ENCODE assay signal across 10 cellular contexts in the genomic region with DNA sequence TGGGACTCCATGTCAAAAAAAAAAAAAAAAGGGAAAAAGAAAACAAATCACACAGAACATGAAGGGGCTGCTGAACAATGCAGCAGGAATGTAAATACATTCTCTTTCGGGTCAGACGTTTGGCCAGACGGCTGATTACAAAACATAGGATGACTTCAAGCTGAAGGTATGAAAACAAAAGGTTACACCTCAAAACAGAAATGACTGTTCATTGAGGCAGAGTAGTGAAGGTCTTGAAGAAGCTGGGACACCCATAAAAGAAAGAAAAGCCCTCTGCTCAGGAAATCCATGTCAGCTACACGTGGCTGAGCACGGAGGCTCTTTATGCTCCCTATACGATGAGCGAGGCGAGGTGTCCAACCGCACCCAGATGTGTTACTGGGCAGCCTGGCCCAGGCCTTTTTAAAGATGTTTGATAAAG. TPM values are rescaled to one million over a fixed set of nuclear protein-coding genes. Genes with fewer than 3 reads are reported as not detected.
DNase-seq lines count a peak whose midpoint lies in the region; ATAC-seq and TF ChIP-seq lines count a peak whose summit lies in the region.
"Had no signal": no experiment of that assay in that cellular context is flagged by ENCODE, and none has a peak within 500 bp of the region (broad histone marks: within the 10 kb centered on the region; RNA-seq: fewer than 3 reads in every experiment).

No MANE protein-coding gene starts in this region.

- H3K9me3 ChIP-seq in HUES48 (ENCODE audit: control insufficient read depth, insufficient read depth, low read length) (no peaks in the 10 kb centered on the region), mammary epithelial cell (replicated peaks; ENCODE audit: insufficient read depth, low read length) (no peaks in the 10 kb centered on the region)

- ATAC-seq in left colon: peak; percentile 28

- CTCF ChIA-PET in mammary epithelial cell (lab: Charles Lee; ENCODE audit: low non-redundant PET): interaction anchor here (0.6 kb wide), 2 partner anchors 71 to 376 kb away, joined by 3 to 5 read pairs; no protein-coding TSS in a partner anchor

- H3K27ac ChIP-seq in HUES48 (ENCODE audit: low read depth, low read length) (peak overlapping the region; percentile 75), mammary epithelial cell (ENCODE audit: insufficient read depth, low read depth, low read length) (peak overlapping the region; percentile 87)

- peaks cover 92% of the 10 kb centered on the region for H3K79me2 ChIP-seq in mammary epithelial cell (ENCODE audit: insufficient read depth, low read length)

- 54% methylated on average over 9 of the region's 9 CpGs for WGBS in mammary epithelial cell (ENCODE audit: low coverage, missing lambda C conversion rate)

- dilution Hi-C loops in mammary epithelial cell (cut with HindIII; ENCODE audit: low sequenced_read_pairs): loop anchor here (5.0 kb wide), 1 partner anchor 55 kb away; no protein-coding TSS in a partner anchor

- DNase-seq in AG08396 (ENCODE audit: low spot score) (peak; percentile 78), mammary epithelial cell (peak; percentile 90), left colon (no peak), SKM-1 (lab: John Stamatoyannopoulos, UW; ENCODE audit: unreplicated experiment) (no peak), NCI-H524 treated with DMSO at 0.1 percent for 48 hours (lab: John Stamatoyannopoulos, UW) (no peak), OCI-M2 (lab: John Stamatoyannopoulos, UW; ENCODE audit: unreplicated experiment) (no peak), DMS79 treated with DMSO at 0.1 percent for 48 hours (lab: John Stamatoyannopoulos, UW) (no peak)
- DNase-seq: COR-L47, posterior cingulate gyrus had no signal

- no TSS peak for BruUV-seq in mammary epithelial cell (replicated peaks; lab: Mats Ljungman, UMichigan)

- H3K4me3 ChIP-seq in HUES48 (ENCODE audit: low read depth, low read length): no peak overlapping the region
- no peak overlapping the region for H3K4me3 ChIP-seq in mammary epithelial cell (replicated peaks in 1 of 3; ENCODE audit: insufficient read depth in 1 of 3, low read depth in 2 of 3, low read length in 3 of 3)

- H3K27me3 ChIP-seq in HUES48 (ENCODE audit: control insufficient read depth, insufficient read depth, low read length): no peaks in the 10 kb centered on the region
- no peaks in the 10 kb centered on the region for H3K27me3 ChIP-seq in mammary epithelial cell (ENCODE audit: insufficient read depth, low read length)

- TF ChIP-seq CTCF in mammary epithelial cell (conservative IDR thresholded peaks at IDR 0.05 in 1 of 2, IDR thresholded peaks at IDR 0.05 in 1 of 2; ENCODE audit: extremely low read depth in 1 of 2, insufficient read depth in 1 of 2, low read depth in 1 of 2, low read length in 2 of 2): no peak

- peaks cover 2% of the 10 kb centered on the region for H4K20me1 ChIP-seq in mammary epithelial cell (ENCODE audit: insufficient read depth, low read length)

- peak overlapping the region; percentile 20 for H3K4me2 ChIP-seq in mammary epithelial cell (ENCODE audit: insufficient read depth, low read depth, low read length)

- H3K4me1 ChIP-seq in HUES48 (ENCODE audit: control insufficient read depth, insufficient read depth, low read length): peaks cover 44% of the 10 kb centered on the region
- peaks cover 54% of the 10 kb centered on the region for H3K4me1 ChIP-seq in mammary epithelial cell (ENCODE audit: insufficient read depth, low read length)

- in situ Hi-C loops in mammary epithelial cell (cut with MboI; ENCODE audit: low sequenced_read_pairs in 2 of 2): no loop called here

- H3K9ac ChIP-seq in HUES48 (ENCODE audit: low read depth, low read length) (no peak overlapping the region), mammary epithelial cell (ENCODE audit: insufficient read depth, low read length) (peak overlapping the region; percentile 13)

- no peak overlapping the region for H2AFZ ChIP-seq in mammary epithelial cell (ENCODE audit: low read depth, low read length)

- H3K36me3 ChIP-seq in HUES48 (ENCODE audit: control insufficient read depth, insufficient read depth, low read length) (peaks cover 12% of the 10 kb centered on the region), mammary epithelial cell (ENCODE audit: insufficient read depth, low read length) (peaks cover 2% of the 10 kb centered on the region)

- intact Hi-C loops in mammary epithelial cell (cut with micrococcal nuclease) (no loop called here), left colon (cut with DNase I, micrococcal nuclease) (no loop called here)

RNA-seq across cellular contexts. Expression of a gene that starts 37.7 kb away (rescaled TPM):
- total RNA-seq in mammary epithelial cell (10 to 100 TPM; 20.8 to 35.3 TPM), left colon (10 to 100 TPM; 54.6 to 84.0 TPM)
- 11.1 TPM for polyA plus RNA-seq in mammary epithelial cell
- 62.7 TPM for polyA minus RNA-seq in mammary epithelial cell

Comparison
In these comparisons a context has a peak if more than half of its experiments do, and no peak if none do; other contexts are left out.
1. DNase-seq: peak in AG08396 (single experiment) and mammary epithelial cell (single experiment); none in left colon (0 of 2), SKM-1 (single experiment), NCI-H524 treated with DMSO at 0.1 percent for 48 hours (single experiment), OCI-M2 (single experiment) and DMS79 treated with DMSO at 0.1 percent for 48 hours (single experiment).